20 cellular contexts compared by ENCODE assay signal in genomic region chr16:17266606-17267313, GRCh38.
DNase-seq lines count a peak whose midpoint lies in the region; TF ChIP-seq lines count a peak whose summit lies in the region.
"Had no signal": no experiment of that assay in that cellular context is flagged by ENCODE, and none has a peak within 500 bp of the region (broad histone marks: within the 10 kb centered on the region; RNA-seq: fewer than 3 reads in every experiment).

No MANE protein-coding gene starts in this region.

- H3K9me3 ChIP-seq in testis = no peaks in the 10 kb centered on the region
- H3K9me3 ChIP-seq in smooth muscle cell (replicated peaks; ENCODE audit: low read depth) = no peaks in the 10 kb centered on the region

- no peaks in the 10 kb centered on the region for H3F3A ChIP-seq in smooth muscle cell (ENCODE audit: low read depth)

- H3K9ac ChIP-seq in smooth muscle cell (ENCODE audit: low read depth) = no peak overlapping the region

- intact Hi-C loops in testis (cut with DNase I; ENCODE audit: low total_unique reads) = no loop called here

- no peak for TF ChIP-seq CTCF in testis (IDR thresholded peaks at IDR 0.05)
- TF ChIP-seq CTCF in smooth muscle cell (IDR thresholded peaks at IDR 0.05; ENCODE audit: borderline replicate concordance, insufficient read depth, poor library complexity, severe bottlenecking) = no peak

- no peaks in the 10 kb centered on the region for H3K36me3 ChIP-seq in testis (ENCODE audit: low read depth, missing control alignments)
- H3K36me3 ChIP-seq in smooth muscle cell (ENCODE audit: low read depth) = no peaks in the 10 kb centered on the region
- H3K36me3 ChIP-seq: brain microvascular endothelial cell had no signal

- H3K27ac ChIP-seq in testis = no peak overlapping the region
- no peak overlapping the region for H3K27ac ChIP-seq in smooth muscle cell (ENCODE audit: low read depth)
- H3K27ac ChIP-seq: brain microvascular endothelial cell, C4-2B, hepatocyte had no signal

- H3K4me2 ChIP-seq in smooth muscle cell = no peak overlapping the region
- H3K4me2 ChIP-seq: hepatocyte had no signal

- no peaks in the 10 kb centered on the region for H3K79me2 ChIP-seq in smooth muscle cell (ENCODE audit: low read depth)

- DNase-seq in NCI-H146 (lab: John Stamatoyannopoulos, UW) (peak; percentile 5), NCI-H146 treated with DMSO at 0.1 percent for 48 hours (lab: John Stamatoyannopoulos, UW; ENCODE audit: unreplicated experiment) (no peak), SHP77 treated with DMSO at 0.1 percent for 48 hours (lab: John Stamatoyannopoulos, UW) (peak; percentile 76), medulla oblongata (ENCODE audit: extremely low spot score) (peak; percentile 42), testis (peak; percentile 80), smooth muscle cell (lab: John Stamatoyannopoulos, UW; ENCODE audit: unreplicated experiment) (no peak)
- no peak for DNase-seq in stimulated activated naive CD4-positive, alpha-beta T cell treated with Interleukin-2 at 50 U/mL for 16 hours (lab: John Stamatoyannopoulos, UW)
- DNase-seq in activated CD4-positive, CD25-positive, alpha-beta regulatory T cell (lab: John Stamatoyannopoulos, UW) = no peak
- DNase-seq: 8988T; activated naive CD4-positive, alpha-beta T cell treated with anti-CD3 and anti-CD28 coated beads for 36 hours; brain microvascular endothelial cell; DMS79 treated with DMSO at 0.1 percent for 48 hours; effector CD4-positive, alpha-beta T cell; left cardiac atrium; NK-92 treated with Interleukin-12 subunit alpha and Interleukin-12 subunit beta, amount 100 ng/mL, for 24 hours; retina; SIG-M5; stimulated activated CD4-positive, alpha-beta T cell treated with anti-CD3 and anti-CD28 coated beads, Interleukin-2, amount 100 ng/mL, for 24 hours had no signal

- H2AFZ ChIP-seq in smooth muscle cell (ENCODE audit: low read depth) = no peak overlapping the region
- H2AFZ ChIP-seq: hepatocyte had no signal

- TF ChIP-seq POLR2A in testis (IDR thresholded peaks at IDR 0.05) = no peak

- WGBS in testis, 2 donors = 39 to 45% methylated on average over 10 to 16 of the region's 16 CpGs
- 92% methylated on average over 16 of the region's 16 CpGs for WGBS in smooth muscle cell (ENCODE audit: low lambda C conversion rate)

- H4K20me1 ChIP-seq in smooth muscle cell (ENCODE audit: low read depth) = peaks cover 90% of the 10 kb centered on the region

- H3K4me3 ChIP-seq in testis (no peak overlapping the region), smooth muscle cell (no peak overlapping the region)
- H3K4me3 ChIP-seq: hepatocyte had no signal

- H3K4me1 ChIP-seq in testis (peaks cover 16% of the 10 kb centered on the region), smooth muscle cell (ENCODE audit: low read depth) (no peaks in the 10 kb centered on the region)

- H3K27me3 ChIP-seq in testis = no peaks in the 10 kb centered on the region
- no peaks in the 10 kb centered on the region for H3K27me3 ChIP-seq in smooth muscle cell (ENCODE audit: low read depth)
- H3K27me3 ChIP-seq: brain microvascular endothelial cell, hepatocyte had no signal

Comparison
In these comparisons a context has a peak if more than half of its experiments do, and no peak if none do; other contexts are left out.
1. DNase-seq: peak in NCI-H146 (single experiment), SHP77 treated with DMSO at 0.1 percent for 48 hours (single experiment), medulla oblongata (single experiment) and testis (single experiment); none in NCI-H146 treated with DMSO at 0.1 percent for 48 hours (single experiment), stimulated activated naive CD4-positive, alpha-beta T cell treated with Interleukin-2 at 50 U/mL for 16 hours (single experiment), activated CD4-positive, CD25-positive, alpha-beta regulatory T cell (0 of 4) and smooth muscle cell (single experiment).